8 cellular contexts compared by ENCODE assay signal in the genomic region with DNA sequence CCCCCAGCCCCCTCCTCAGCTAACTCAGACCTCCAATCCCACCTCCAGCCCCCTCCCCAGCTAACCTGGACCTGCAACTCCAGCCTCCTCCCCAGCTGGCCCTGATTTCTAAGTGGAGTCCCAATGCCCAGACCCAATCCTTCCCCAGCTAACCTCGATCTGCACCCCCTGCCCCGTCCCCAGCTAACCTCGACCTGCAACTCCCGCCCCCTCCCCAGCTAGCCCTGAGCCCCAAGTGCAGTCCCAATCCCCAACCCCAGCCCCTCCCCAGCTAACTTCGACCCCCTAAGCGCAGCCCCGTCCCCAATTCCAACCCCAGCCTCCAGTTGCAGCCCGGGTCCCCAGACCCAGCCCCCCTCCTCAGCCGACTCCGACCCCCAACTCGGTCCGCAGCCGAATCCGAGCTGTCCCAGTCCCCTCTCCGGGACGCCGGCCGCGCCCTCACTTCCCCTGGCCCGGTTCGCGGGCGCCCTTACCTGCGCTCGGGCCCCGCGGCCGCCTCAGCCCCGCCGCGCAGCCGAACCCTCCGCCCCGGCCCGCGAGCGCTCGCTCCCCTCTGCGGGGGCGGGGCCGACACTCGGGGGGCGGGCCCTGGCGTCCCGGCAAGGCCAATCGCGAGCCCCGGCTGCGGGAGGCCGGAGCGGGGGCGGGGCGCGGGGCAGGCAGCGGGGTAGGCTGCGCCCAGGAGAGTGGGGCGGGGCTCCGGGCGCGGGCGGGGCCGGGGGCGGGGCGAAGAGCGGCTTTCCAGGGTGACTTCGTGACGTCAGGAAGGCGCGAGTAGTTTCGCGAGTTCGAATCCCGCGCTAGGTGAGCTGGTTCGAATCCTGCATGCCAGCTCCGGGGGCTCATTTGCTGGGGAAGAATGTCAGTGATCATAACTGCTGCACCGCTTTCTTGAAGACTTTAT. TPM values are rescaled to one million over a fixed set of nuclear protein-coding genes. Genes with fewer than 3 reads are reported as not detected.
DNase-seq lines count a peak whose midpoint lies in the region; ATAC-seq and TF ChIP-seq lines count a peak whose summit lies in the region.

Gene GNG7 (minus strand): TSS at position 525 of the 907 bp plus-strand sequence. CDS start 182,006 bp downstream, outside the sequence.

- H3K4me3 ChIP-seq in LNCaP clone FGC (ENCODE audit: low read depth, low read length) = peak within 1 kb of the TSS; percentile 60
- peak within 1 kb of the TSS; percentile 53 to 69 for H3K4me3 ChIP-seq in right atrium auricular region
- peak within 1 kb of the TSS; percentile 64 for H3K4me3 ChIP-seq in psoas muscle
- peak within 1 kb of the TSS; percentile 48 to 79 (median 68) for H3K4me3 ChIP-seq in upper lobe of left lung

- in situ Hi-C loops in Caki2 (cut with HindIII; ENCODE audit: low pct_unique_long_range_greater_than_20kb, low sequenced_read_pairs) = no loop called here

- DNase-seq in Caki2 (ENCODE audit: low read depth) (peak; percentile 31), LNCaP clone FGC (ENCODE audit: low read depth) (peak; percentile 39), anterior cingulate cortex (lab: John Stamatoyannopoulos, UW) (peak in 57 of 58 donors; percentile 36 to 97 (median 90)), right atrium auricular region (ENCODE audit: low spot score) (peak; percentile 81), psoas muscle (peak; percentile 94), upper lobe of left lung (peak; percentile 95 to 99)
- peak; percentile 92 for DNase-seq in T-helper 2 cell treated with Interferon-gamma antibody and Interleukin-4, amounts not matched to agents 5 μg/mL and 100 μg/mL, for 36 hours (ENCODE audit: low spot score)

- no peaks in the 10 kb centered on the region for H3K27me3 ChIP-seq in right atrium auricular region
- H3K27me3 ChIP-seq in psoas muscle (ENCODE audit: insufficient read depth in 3 of 3, low read length in 2 of 3) = peaks cover 0 to 2% (median 0%) of the 10 kb centered on the region in 3 donors
- no peaks in the 10 kb centered on the region for H3K27me3 ChIP-seq in upper lobe of left lung

- WGBS in psoas muscle, 3 donors = 2 to 3% (median 2%) methylated on average over 49 to 76 of the region's 77 CpGs
- WGBS in upper lobe of left lung, 2 donors = 0 to 3% methylated on average over 3 to 33 of the region's 77 CpGs

- peaks cover 0 to 21% of the 10 kb centered on the region in 2 donors for H3K4me1 ChIP-seq in right atrium auricular region
- H3K4me1 ChIP-seq in psoas muscle = no peaks in the 10 kb centered on the region
- peaks cover 6 to 22% (median 12%) of the 10 kb centered on the region in 4 donors for H3K4me1 ChIP-seq in upper lobe of left lung

- TF ChIP-seq CTCF in LNCaP clone FGC (IDR thresholded peaks at IDR 0.05; ENCODE audit: control insufficient read depth, extremely low read depth, insufficient read depth) (no peak), right atrium auricular region (IDR thresholded peaks at IDR 0.05) (no peak), psoas muscle (IDR thresholded peaks at IDR 0.05) (no peak), upper lobe of left lung (IDR thresholded peaks at IDR 0.05) (no peak)

- H3K9me3 ChIP-seq in right atrium auricular region (no peaks in the 10 kb centered on the region), psoas muscle (no peaks in the 10 kb centered on the region), upper lobe of left lung (no peaks in the 10 kb centered on the region)

- peak in 2 of 4 donors; percentile 38 to 78 for TF ChIP-seq POLR2A in upper lobe of left lung (IDR thresholded peaks at IDR 0.05)

- ATAC-seq in GM21515 (IDR thresholded peaks at IDR 0.05; ENCODE audit: unreplicated experiment) (peak; percentile 61), psoas muscle (peak; percentile 100), upper lobe of left lung (ENCODE audit: low FRiP score in 2 of 2) (peak; percentile 97 to 99)

- no peak for TF ChIP-seq EP300 in upper lobe of left lung (IDR thresholded peaks at IDR 0.05)

- intact Hi-C loops in psoas muscle (cut with DNase I) = no loop called here

- no peaks in the 10 kb centered on the region for H3K36me3 Mint-ChIP-seq in T-helper 2 cell treated with Interferon-gamma antibody and Interleukin-4, amounts not matched to agents 5 μg/mL and 100 μg/mL, for 36 hours (ENCODE audit: low read depth)

- H3K27ac Mint-ChIP-seq in T-helper 2 cell treated with Interferon-gamma antibody and Interleukin-4, amounts not matched to agents 5 μg/mL and 100 μg/mL, for 36 hours = no peak within 1 kb of the TSS

- no peaks in the 10 kb centered on the region for H3K9me3 Mint-ChIP-seq in T-helper 2 cell treated with Interferon-gamma antibody and Interleukin-4, amounts not matched to agents 5 μg/mL and 100 μg/mL, for 36 hours

- H3K4me1 Mint-ChIP-seq in T-helper 2 cell treated with Interferon-gamma antibody and Interleukin-4, amounts not matched to agents 5 μg/mL and 100 μg/mL, for 36 hours (ENCODE audit: low read depth) = peaks cover 5% of the 10 kb centered on the region

- H3K4me3 Mint-ChIP-seq in T-helper 2 cell treated with Interferon-gamma antibody and Interleukin-4, amounts not matched to agents 5 μg/mL and 100 μg/mL, for 36 hours = peak within 1 kb of the TSS; percentile 61

- peak within 1 kb of the TSS; percentile 21 to 77 for H3K27ac ChIP-seq in right atrium auricular region
- no peak within 1 kb of the TSS for H3K27ac ChIP-seq in psoas muscle
- H3K27ac ChIP-seq in upper lobe of left lung = peak within 1 kb of the TSS in 3 of 4 donors; percentile 48 to 80 (median 70)

- no peaks in the 10 kb centered on the region for H3K36me3 ChIP-seq in right atrium auricular region
- no peaks in the 10 kb centered on the region for H3K36me3 ChIP-seq in psoas muscle (ENCODE audit: insufficient read depth in 1 of 2, low read depth in 1 of 2)
- H3K36me3 ChIP-seq in upper lobe of left lung = no peaks in the 10 kb centered on the region

- peaks cover 8% of the 10 kb centered on the region for H3K27me3 Mint-ChIP-seq in T-helper 2 cell treated with Interferon-gamma antibody and Interleukin-4, amounts not matched to agents 5 μg/mL and 100 μg/mL, for 36 hours (ENCODE audit: low read depth)

RNA-seq across cellular contexts. Expression of gene GNG7, which starts in this region (rescaled TPM):
- 0.38 and 0.47 TPM in 2 replicates for total RNA-seq in Caki2 (2014; rRNA removed; shearing (Covaris generic); ENCODE audit: low replicate concordance)
- total RNA-seq in right atrium auricular region (10 to 100 TPM; 18.0 to 22.8 TPM), psoas muscle (1 to 10 TPM; 1.2 to 5.4 (median 2.3) TPM), upper lobe of left lung (1 to 10 TPM; 3.5 to 7.7 (median 7.1) TPM)
- polyA plus RNA-seq in psoas muscle = under 1 TPM; 0.48 to 0.73 (median 0.58) TPM

Comparison
In these comparisons a context has a peak if more than half of its experiments do, and no peak if none do; other contexts are left out.
1. Peak in DNase-seq in Caki2; RNA of the gene not detected or under 1 TPM.
2. DNase-seq: peak in every context shown above with its lines; median percentile 97 in upper lobe of left lung; 94 in psoas muscle; 92 in T-helper 2 cell treated with Interferon-gamma antibody and Interleukin-4, amounts not matched to agents 5 μg/mL and 100 μg/mL, for 36 hours; 90 in anterior cingulate cortex; 81 in right atrium auricular region; 39 in LNCaP clone FGC; 31 in Caki2.